In the genomic region with DNA sequence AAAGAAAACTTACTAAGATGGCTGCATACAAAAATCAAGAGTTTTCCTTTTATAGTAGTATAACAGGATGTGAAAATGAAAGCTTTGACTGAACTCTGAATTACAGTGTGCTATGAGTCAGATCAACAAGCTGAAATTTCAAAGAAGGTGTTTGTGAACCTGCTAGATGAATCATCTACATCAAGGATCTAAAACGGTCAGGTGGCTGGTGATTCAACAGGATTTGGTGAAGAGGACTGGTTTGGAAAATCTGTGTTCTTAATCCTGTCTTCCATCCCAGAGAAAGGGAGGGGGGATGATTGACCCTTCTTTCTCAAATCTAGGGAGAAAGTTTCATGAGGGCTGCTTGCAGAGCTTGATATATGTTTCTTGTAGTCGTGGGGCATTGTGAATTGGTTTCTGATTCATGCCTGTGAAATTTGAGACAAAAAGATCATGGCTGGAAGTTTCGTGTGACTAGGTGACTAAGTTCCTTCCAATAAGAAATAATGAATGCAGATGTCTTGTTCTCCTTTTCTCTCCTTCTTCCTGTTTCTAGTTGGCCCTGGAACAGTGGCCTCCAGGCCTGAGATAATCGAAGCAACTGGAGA, we compare ENCODE assay signal across 1 cellular context.
TF ChIP-seq lines count a peak whose summit lies in the region.

No MANE protein-coding gene starts in this region.

TF ChIP-seq in GM12878, 131 proteins besides CTCF, POLR2A, EP300 and RAD21 (continued from another document and continues in another):
- TF ChIP-seq, protein P1, sequence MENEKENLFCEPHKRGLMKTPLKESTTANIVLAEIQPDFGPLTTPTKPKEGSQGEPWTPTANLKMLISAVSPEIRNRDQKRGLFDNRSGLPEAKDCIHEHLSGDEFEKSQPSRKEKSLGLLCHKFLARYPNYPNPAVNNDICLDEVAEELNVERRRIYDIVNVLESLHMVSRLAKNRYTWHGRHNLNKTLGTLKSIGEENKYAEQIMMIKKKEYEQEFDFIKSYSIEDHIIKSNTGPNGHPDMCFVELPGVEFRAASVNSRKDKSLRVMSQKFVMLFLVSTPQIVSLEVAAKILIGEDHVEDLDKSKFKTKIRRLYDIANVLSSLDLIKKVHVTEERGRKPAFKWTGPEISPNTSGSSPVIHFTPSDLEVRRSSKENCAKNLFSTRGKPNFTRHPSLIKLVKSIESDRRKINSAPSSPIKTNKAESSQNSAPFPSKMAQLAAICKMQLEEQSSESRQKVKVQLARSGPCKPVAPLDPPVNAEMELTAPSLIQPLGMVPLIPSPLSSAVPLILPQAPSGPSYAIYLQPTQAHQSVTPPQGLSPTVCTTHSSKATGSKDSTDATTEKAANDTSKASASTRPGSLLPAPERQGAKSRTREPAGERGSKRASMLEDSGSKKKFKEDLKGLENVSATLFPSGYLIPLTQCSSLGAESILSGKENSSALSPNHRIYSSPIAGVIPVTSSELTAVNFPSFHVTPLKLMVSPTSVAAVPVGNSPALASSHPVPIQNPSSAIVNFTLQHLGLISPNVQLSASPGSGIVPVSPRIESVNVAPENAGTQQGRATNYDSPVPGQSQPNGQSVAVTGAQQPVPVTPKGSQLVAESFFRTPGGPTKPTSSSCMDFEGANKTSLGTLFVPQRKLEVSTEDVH (IDR thresholded peaks at IDR 0.05; ENCODE audit: low read depth, partially characterized antibody) = no peak
- TF ChIP-seq BHLHE40 (IDR thresholded peaks at IDR 0.05; ENCODE audit: borderline replicate concordance in 1 of 2, low read depth in 2 of 2, low read length in 1 of 2) (peak in 1 of 2 experiments; percentile 19; a peak in 2 of 4 replicates), CREM (IDR thresholded peaks at IDR 0.05; ENCODE audit: low read depth) (peak; percentile 76), NRF1 (conservative IDR thresholded peaks at IDR 0.05; ENCODE audit: low read depth, low read length) (no peak), FOXM1 (IDR thresholded peaks at IDR 0.05; ENCODE audit: low read depth, low read length) (peak; percentile 94), SPI1 (IDR thresholded peaks at IDR 0.05; ENCODE audit: borderline replicate concordance, insufficient read depth, low read depth, low read length) (peak; percentile 77; the same call in 1 of the 2 replicates), BMI1 (IDR thresholded peaks at IDR 0.05; ENCODE audit: borderline replicate concordance) (0 out of 2 replicates have a peak, but pooled peaks have one; percentile 42), YBX1 (IDR thresholded peaks at IDR 0.05) (no peak), SIX5 (IDR thresholded peaks at IDR 0.05; ENCODE audit: low read depth, low read length, severe bottlenecking) (no peak), CHD4 (IDR thresholded peaks at IDR 0.05) (no peak), MEF2A (IDR thresholded peaks at IDR 0.05; ENCODE audit: insufficient read depth, low read depth, low read length) (peak; percentile 90), ETV6 (conservative IDR thresholded peaks at IDR 0.05 in 1 of 2, IDR thresholded peaks at IDR 0.05 in 1 of 2; ENCODE audit: borderline replicate concordance in 1 of 2, low read depth in 1 of 2) (peak in 1 of 2 experiments; percentile 46; a peak in 1 of 4 replicates), DPF2 (IDR thresholded peaks at IDR 0.05) (peak; percentile 88), ZNF217 (IDR thresholded peaks at IDR 0.05) (no peak), SRF (IDR thresholded peaks at IDR 0.05; ENCODE audit: low read depth in 2 of 2, low read length in 2 of 2) (peak in 1 of 2 experiments; percentile 79; a peak in 2 of 4 replicates), NBN (IDR thresholded peaks at IDR 0.05) (no peak; the same call in 1 of the 2 replicates), PML (IDR thresholded peaks at IDR 0.05; ENCODE audit: low read length) (peak; percentile 58; the same call in 1 of the 2 replicates), ZNF207 (IDR thresholded peaks at IDR 0.05; ENCODE audit: borderline replicate concordance) (no peak), YY1 (IDR thresholded peaks at IDR 0.05; ENCODE audit: low read depth, low read length) (0 out of 2 replicates have a peak, but pooled peaks have one; percentile 23), CREB1 (IDR thresholded peaks at IDR 0.05; ENCODE audit: low read depth) (0 out of 2 replicates have a peak, but pooled peaks have one; percentile 51), ASH2L (IDR thresholded peaks at IDR 0.05; ENCODE audit: borderline replicate concordance, low read depth) (no peak), ATF7 (IDR thresholded peaks at IDR 0.05; ENCODE audit: low read depth) (peak; percentile 68), ZBED1 (IDR thresholded peaks at IDR 0.05; ENCODE audit: borderline replicate concordance) (peak; percentile 70), JUND (IDR thresholded peaks at IDR 0.05; ENCODE audit: low read depth, low read length) (peak; percentile 66), GATAD2B (conservative IDR thresholded peaks at IDR 0.05; ENCODE audit: low read depth) (no peak), EED (IDR thresholded peaks at IDR 0.05; ENCODE audit: low read depth) (peak; percentile 78), MXI1 (IDR thresholded peaks at IDR 0.05; ENCODE audit: low read depth, low read length) (no peak), ZNF384 (IDR thresholded peaks at IDR 0.05; ENCODE audit: borderline replicate concordance, low read depth, low read length) (no peak)
- TF ChIP-seq, protein P2, sequence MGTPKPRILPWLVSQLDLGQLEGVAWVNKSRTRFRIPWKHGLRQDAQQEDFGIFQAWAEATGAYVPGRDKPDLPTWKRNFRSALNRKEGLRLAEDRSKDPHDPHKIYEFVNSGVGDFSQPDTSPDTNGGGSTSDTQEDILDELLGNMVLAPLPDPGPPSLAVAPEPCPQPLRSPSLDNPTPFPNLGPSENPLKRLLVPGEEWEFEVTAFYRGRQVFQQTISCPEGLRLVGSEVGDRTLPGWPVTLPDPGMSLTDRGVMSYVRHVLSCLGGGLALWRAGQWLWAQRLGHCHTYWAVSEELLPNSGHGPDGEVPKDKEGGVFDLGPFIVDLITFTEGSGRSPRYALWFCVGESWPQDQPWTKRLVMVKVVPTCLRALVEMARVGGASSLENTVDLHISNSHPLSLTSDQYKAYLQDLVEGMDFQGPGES (IDR thresholded peaks at IDR 0.05) = no peak
- TF ChIP-seq, protein P3, sequence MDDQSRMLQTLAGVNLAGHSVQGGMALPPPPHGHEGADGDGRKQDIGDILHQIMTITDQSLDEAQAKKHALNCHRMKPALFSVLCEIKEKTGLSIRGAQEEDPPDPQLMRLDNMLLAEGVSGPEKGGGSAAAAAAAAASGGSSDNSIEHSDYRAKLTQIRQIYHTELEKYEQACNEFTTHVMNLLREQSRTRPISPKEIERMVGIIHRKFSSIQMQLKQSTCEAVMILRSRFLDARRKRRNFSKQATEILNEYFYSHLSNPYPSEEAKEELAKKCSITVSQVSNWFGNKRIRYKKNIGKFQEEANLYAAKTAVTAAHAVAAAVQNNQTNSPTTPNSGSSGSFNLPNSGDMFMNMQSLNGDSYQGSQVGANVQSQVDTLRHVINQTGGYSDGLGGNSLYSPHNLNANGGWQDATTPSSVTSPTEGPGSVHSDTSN (IDR thresholded peaks at IDR 0.05; ENCODE audit: insufficient replicate concordance, low read depth, low read length) = no peak
- TF ChIP-seq, protein P4, sequence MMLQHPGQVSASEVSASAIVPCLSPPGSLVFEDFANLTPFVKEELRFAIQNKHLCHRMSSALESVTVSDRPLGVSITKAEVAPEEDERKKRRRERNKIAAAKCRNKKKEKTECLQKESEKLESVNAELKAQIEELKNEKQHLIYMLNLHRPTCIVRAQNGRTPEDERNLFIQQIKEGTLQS (IDR thresholded peaks at IDR 0.05; ENCODE audit: borderline replicate concordance, extremely low read depth, low read depth, low read length) = no peak
- TF ChIP-seq, protein P5, sequence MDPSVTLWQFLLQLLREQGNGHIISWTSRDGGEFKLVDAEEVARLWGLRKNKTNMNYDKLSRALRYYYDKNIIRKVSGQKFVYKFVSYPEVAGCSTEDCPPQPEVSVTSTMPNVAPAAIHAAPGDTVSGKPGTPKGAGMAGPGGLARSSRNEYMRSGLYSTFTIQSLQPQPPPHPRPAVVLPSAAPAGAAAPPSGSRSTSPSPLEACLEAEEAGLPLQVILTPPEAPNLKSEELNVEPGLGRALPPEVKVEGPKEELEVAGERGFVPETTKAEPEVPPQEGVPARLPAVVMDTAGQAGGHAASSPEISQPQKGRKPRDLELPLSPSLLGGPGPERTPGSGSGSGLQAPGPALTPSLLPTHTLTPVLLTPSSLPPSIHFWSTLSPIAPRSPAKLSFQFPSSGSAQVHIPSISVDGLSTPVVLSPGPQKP (IDR thresholded peaks at IDR 0.05; ENCODE audit: low read depth, low read length) = no peak
- TF ChIP-seq, protein P6, sequence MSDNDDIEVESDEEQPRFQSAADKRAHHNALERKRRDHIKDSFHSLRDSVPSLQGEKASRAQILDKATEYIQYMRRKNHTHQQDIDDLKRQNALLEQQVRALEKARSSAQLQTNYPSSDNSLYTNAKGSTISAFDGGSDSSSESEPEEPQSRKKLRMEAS (IDR thresholded peaks at IDR 0.05; ENCODE audit: low read depth, low read length) = no peak
- TF ChIP-seq, protein P7, sequence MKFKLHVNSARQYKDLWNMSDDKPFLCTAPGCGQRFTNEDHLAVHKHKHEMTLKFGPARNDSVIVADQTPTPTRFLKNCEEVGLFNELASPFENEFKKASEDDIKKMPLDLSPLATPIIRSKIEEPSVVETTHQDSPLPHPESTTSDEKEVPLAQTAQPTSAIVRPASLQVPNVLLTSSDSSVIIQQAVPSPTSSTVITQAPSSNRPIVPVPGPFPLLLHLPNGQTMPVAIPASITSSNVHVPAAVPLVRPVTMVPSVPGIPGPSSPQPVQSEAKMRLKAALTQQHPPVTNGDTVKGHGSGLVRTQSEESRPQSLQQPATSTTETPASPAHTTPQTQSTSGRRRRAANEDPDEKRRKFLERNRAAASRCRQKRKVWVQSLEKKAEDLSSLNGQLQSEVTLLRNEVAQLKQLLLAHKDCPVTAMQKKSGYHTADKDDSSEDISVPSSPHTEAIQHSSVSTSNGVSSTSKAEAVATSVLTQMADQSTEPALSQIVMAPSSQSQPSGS (IDR thresholded peaks at IDR 0.05; ENCODE audit: low read length) = peak; percentile 89
- TF ChIP-seq, protein P8, sequence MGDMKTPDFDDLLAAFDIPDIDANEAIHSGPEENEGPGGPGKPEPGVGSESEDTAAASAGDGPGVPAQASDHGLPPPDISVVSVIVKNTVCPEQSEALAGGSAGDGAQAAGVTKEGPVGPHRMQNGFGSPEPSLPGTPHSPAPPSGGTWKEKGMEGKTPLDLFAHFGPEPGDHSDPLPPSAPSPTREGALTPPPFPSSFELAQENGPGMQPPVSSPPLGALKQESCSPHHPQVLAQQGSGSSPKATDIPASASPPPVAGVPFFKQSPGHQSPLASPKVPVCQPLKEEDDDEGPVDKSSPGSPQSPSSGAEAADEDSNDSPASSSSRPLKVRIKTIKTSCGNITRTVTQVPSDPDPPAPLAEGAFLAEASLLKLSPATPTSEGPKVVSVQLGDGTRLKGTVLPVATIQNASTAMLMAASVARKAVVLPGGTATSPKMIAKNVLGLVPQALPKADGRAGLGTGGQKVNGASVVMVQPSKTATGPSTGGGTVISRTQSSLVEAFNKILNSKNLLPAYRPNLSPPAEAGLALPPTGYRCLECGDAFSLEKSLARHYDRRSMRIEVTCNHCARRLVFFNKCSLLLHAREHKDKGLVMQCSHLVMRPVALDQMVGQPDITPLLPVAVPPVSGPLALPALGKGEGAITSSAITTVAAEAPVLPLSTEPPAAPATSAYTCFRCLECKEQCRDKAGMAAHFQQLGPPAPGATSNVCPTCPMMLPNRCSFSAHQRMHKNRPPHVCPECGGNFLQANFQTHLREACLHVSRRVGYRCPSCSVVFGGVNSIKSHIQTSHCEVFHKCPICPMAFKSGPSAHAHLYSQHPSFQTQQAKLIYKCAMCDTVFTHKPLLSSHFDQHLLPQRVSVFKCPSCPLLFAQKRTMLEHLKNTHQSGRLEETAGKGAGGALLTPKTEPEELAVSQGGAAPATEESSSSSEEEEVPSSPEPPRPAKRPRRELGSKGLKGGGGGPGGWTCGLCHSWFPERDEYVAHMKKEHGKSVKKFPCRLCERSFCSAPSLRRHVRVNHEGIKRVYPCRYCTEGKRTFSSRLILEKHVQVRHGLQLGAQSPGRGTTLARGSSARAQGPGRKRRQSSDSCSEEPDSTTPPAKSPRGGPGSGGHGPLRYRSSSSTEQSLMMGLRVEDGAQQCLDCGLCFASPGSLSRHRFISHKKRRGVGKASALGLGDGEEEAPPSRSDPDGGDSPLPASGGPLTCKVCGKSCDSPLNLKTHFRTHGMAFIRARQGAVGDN (IDR thresholded peaks at IDR 0.05) = no peak
- TF ChIP-seq, protein P9, sequence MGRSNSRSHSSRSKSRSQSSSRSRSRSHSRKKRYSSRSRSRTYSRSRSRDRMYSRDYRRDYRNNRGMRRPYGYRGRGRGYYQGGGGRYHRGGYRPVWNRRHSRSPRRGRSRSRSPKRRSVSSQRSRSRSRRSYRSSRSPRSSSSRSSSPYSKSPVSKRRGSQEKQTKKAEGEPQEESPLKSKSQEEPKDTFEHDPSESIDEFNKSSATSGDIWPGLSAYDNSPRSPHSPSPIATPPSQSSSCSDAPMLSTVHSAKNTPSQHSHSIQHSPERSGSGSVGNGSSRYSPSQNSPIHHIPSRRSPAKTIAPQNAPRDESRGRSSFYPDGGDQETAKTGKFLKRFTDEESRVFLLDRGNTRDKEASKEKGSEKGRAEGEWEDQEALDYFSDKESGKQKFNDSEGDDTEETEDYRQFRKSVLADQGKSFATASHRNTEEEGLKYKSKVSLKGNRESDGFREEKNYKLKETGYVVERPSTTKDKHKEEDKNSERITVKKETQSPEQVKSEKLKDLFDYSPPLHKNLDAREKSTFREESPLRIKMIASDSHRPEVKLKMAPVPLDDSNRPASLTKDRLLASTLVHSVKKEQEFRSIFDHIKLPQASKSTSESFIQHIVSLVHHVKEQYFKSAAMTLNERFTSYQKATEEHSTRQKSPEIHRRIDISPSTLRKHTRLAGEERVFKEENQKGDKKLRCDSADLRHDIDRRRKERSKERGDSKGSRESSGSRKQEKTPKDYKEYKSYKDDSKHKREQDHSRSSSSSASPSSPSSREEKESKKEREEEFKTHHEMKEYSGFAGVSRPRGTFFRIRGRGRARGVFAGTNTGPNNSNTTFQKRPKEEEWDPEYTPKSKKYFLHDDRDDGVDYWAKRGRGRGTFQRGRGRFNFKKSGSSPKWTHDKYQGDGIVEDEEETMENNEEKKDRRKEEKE (IDR thresholded peaks at IDR 0.05) = no peak
- TF ChIP-seq, protein P10, sequence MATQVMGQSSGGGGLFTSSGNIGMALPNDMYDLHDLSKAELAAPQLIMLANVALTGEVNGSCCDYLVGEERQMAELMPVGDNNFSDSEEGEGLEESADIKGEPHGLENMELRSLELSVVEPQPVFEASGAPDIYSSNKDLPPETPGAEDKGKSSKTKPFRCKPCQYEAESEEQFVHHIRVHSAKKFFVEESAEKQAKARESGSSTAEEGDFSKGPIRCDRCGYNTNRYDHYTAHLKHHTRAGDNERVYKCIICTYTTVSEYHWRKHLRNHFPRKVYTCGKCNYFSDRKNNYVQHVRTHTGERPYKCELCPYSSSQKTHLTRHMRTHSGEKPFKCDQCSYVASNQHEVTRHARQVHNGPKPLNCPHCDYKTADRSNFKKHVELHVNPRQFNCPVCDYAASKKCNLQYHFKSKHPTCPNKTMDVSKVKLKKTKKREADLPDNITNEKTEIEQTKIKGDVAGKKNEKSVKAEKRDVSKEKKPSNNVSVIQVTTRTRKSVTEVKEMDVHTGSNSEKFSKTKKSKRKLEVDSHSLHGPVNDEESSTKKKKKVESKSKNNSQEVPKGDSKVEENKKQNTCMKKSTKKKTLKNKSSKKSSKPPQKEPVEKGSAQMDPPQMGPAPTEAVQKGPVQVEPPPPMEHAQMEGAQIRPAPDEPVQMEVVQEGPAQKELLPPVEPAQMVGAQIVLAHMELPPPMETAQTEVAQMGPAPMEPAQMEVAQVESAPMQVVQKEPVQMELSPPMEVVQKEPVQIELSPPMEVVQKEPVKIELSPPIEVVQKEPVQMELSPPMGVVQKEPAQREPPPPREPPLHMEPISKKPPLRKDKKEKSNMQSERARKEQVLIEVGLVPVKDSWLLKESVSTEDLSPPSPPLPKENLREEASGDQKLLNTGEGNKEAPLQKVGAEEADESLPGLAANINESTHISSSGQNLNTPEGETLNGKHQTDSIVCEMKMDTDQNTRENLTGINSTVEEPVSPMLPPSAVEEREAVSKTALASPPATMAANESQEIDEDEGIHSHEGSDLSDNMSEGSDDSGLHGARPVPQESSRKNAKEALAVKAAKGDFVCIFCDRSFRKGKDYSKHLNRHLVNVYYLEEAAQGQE (IDR thresholded peaks at IDR 0.05; ENCODE audit: low read depth, low read length) = peak; percentile 10; the same call in 1 of the 2 replicates
